Comparison of ENCODE assay signal across 22 cellular contexts in genomic region chr7:21107101-21107500, GRCh38.
"Had no signal": no experiment of that assay in that cellular context is flagged by ENCODE, and none has a peak within 500 bp of the region (broad histone marks: within the 10 kb centered on the region; RNA-seq: fewer than 3 reads in every experiment).

No MANE protein-coding gene starts in this region.

- H3K27me3 ChIP-seq: adrenal gland, SJSA1 had no signal

- ATAC-seq: activated CD8-positive, alpha-beta T cell treated with anti-CD3 and anti-CD28 coated beads, Interleukin-2, amount 10 ng/mL, durations not matched to agents 7 days and 5 days had no signal

- H3K27ac ChIP-seq: adrenal gland, SJSA1 had no signal

- H3K4me1 ChIP-seq: adrenal gland, SJSA1 had no signal

- H3K36me3 ChIP-seq: adrenal gland, SJSA1 had no signal

- H3K27me3 Mint-ChIP-seq: activated CD4-positive, alpha-beta T cell treated with anti-CD3 and anti-CD28 coated beads, Interleukin-2, amount 10 ng/mL, durations not matched to agents 24 days and 14 days had no signal

- H3K36me3 Mint-ChIP-seq: activated naive CD4-positive, alpha-beta T cell treated with anti-CD3 and anti-CD28 coated beads, Interleukin-2, amount 50 U/mL, for 72 hours; brain had no signal

- H3K9me3 Mint-ChIP-seq: activated CD4-positive, alpha-beta T cell treated with anti-CD3 and anti-CD28 coated beads, Interleukin-2, amount 10 ng/mL, durations not matched to agents 24 days and 14 days; activated naive CD4-positive, alpha-beta T cell treated with anti-CD3 and anti-CD28 coated beads for 36 hours; activated T-helper 1 cell treated with anti-CD3 and anti-CD28 coated beads, Interleukin-12 subunit alpha, Interleukin-12 subunit beta, Interleukin-2, Interleukin-4 antibody, amounts not matched to agents 30 ng/mL and 10 ng/mL and 1 ng/mL, durations not matched to agents 14 hours and 24 hours and 36 hours; T-helper 1 cell treated with Interleukin-12 subunit alpha and Interleukin-12 subunit beta and Interleukin-4 antibody, amounts not matched to agents 30 μg/mL and 1 μg/mL, for 36 hours; T-helper 2 cell treated with Interferon-gamma antibody and Interleukin-4, amounts not matched to agents 5 μg/mL and 100 μg/mL, for 36 hours had no signal

- H3K9ac ChIP-seq: SK-N-SH had no signal

- H3K4me1 Mint-ChIP-seq: activated CD4-positive, alpha-beta T cell treated with anti-CD3 and anti-CD28 coated beads, Interleukin-2, amount 10 ng/mL, durations not matched to agents 24 days and 14 days had no signal

- H3K4me2 ChIP-seq: SK-N-SH had no signal

- H3K9me3 ChIP-seq: adrenal gland, SJSA1, SK-N-SH had no signal

- DNase-seq: activated CD4-positive, alpha-beta T cell treated with anti-CD3 and anti-CD28 coated beads, Interleukin-2, amount 10 ng/mL, durations not matched to agents 24 days and 14 days; activated CD4-positive, alpha-beta T cell treated with anti-CD3 and anti-CD28 coated beads, Interleukin-2, amount 50 U/mL, for 4 hours; activated CD8-positive, alpha-beta T cell treated with anti-CD3 and anti-CD28 coated beads, Interleukin-2, amount 10 ng/mL, durations not matched to agents 7 days and 5 days; activated gamma-delta T cell treated with Interleukin-2 at 50 U/mL for 16 hours; activated naive CD4-positive, alpha-beta T cell treated with anti-CD3 and anti-CD28 coated beads for 36 hours; activated T-cell treated with anti-CD3 and anti-CD28 coated beads, Interleukin-2, amount 50 U/mL, for 24 hours; adrenal gland; anterior cingulate cortex; central memory CD4-positive, alpha-beta T cell; NCI-H1048; NCI-H1436 treated with DMSO at 0.1 percent for 48 hours; NCI-H1694 treated with DMSO at 0.1 percent for 48 hours; NCI-H2029; NCI-H524 treated with DMSO at 0.1 percent for 48 hours; SHP77 treated with DMSO at 0.1 percent for 48 hours; SK-N-SH had no signal

- H3K4me3 ChIP-seq: adrenal gland, SJSA1 had no signal

- H3K4me3 Mint-ChIP-seq: activated CD4-positive, alpha-beta T cell treated with anti-CD3 and anti-CD28 coated beads, Interleukin-2, amount 10 ng/mL, durations not matched to agents 24 days and 14 days; activated CD8-positive, alpha-beta T cell treated with anti-CD3 and anti-CD28 coated beads, Interleukin-2, amount 10 ng/mL, durations not matched to agents 7 days and 5 days; activated naive CD4-positive, alpha-beta T cell treated with anti-CD3 and anti-CD28 coated beads for 36 hours; activated T-cell treated with anti-CD3 and anti-CD28 coated beads, Interleukin-2, amount 50 U/mL, for 24 hours; activated T-helper 1 cell treated with anti-CD3 and anti-CD28 coated beads, Interleukin-12 subunit alpha, Interleukin-12 subunit beta, Interleukin-2, Interleukin-4 antibody, amounts not matched to agents 30 ng/mL and 10 ng/mL and 1 ng/mL, durations not matched to agents 14 hours and 24 hours and 36 hours; brain; T-helper 1 cell treated with Interleukin-12 subunit alpha and Interleukin-12 subunit beta and Interleukin-4 antibody, amounts not matched to agents 30 μg/mL and 1 μg/mL, for 36 hours; T-helper 2 cell treated with Interferon-gamma antibody and Interleukin-4, amounts not matched to agents 5 μg/mL and 100 μg/mL, for 36 hours had no signal
